Comparison of ENCODE assay signal across 1 cellular context in genomic region chr6:87407896-87408720, GRCh38.
TF ChIP-seq lines count a peak whose summit lies in the region.

Gene CFAP206, plus strand, starts transcription at chr6:87407972. Its CDS starts 1,868 bp downstream, at chr6:87409840.

TF ChIP-seq in GM12878, 131 proteins besides CTCF, POLR2A, EP300 and RAD21 (continued from another document and continues in another):
- no peak for TF ChIP-seq MAX (IDR thresholded peaks at IDR 0.05; ENCODE audit: low read depth, low read length)
- 0 out of 4 replicates have a peak, but pooled peaks of 1 of the 2 experiments have one; percentile 19 for TF ChIP-seq BHLHE40 (IDR thresholded peaks at IDR 0.05; ENCODE audit: borderline replicate concordance in 1 of 2, low read depth in 2 of 2, low read length in 1 of 2)
- no peak for TF ChIP-seq ZNF687 (IDR thresholded peaks at IDR 0.05)
- no peak for TF ChIP-seq SKIL (IDR thresholded peaks at IDR 0.05; ENCODE audit: low read depth, poor library complexity, severe bottlenecking)
- TF ChIP-seq HDAC6 (IDR thresholded peaks at IDR 0.05; ENCODE audit: unreplicated experiment), result no peak
- no peak for TF ChIP-seq SREBF1 (IDR thresholded peaks at IDR 0.05; ENCODE audit: low read length)
- TF ChIP-seq YBX1 (IDR thresholded peaks at IDR 0.05), result no peak
- no peak for TF ChIP-seq IRF3 (IDR thresholded peaks at IDR 0.05)
- no peak for TF ChIP-seq ESRRA (IDR thresholded peaks at IDR 0.05; ENCODE audit: low read length)
- TF ChIP-seq PRDM15 (CRISPR knock-in tag; IDR thresholded peaks at IDR 0.05), result no peak
- no peak for TF ChIP-seq CBFB (IDR thresholded peaks at IDR 0.05; ENCODE audit: low read depth)
- no peak for TF ChIP-seq MYC (IDR thresholded peaks at IDR 0.05; ENCODE audit: insufficient read depth, insufficient read length, insufficient replicate concordance, low read length, severe bottlenecking)
- TF ChIP-seq NRF1 (conservative IDR thresholded peaks at IDR 0.05; ENCODE audit: low read depth, low read length), result peak; percentile 75
- no peak for TF ChIP-seq HDAC2 (IDR thresholded peaks at IDR 0.05)
- TF ChIP-seq SREBF2 (IDR thresholded peaks at IDR 0.05; ENCODE audit: low read length), result 0 out of 2 replicates have a peak, but pooled peaks have one; percentile 8
- TF ChIP-seq SMARCA5 (IDR thresholded peaks at IDR 0.05), result peak; percentile 68; the same call in 1 of the 2 replicates
- TF ChIP-seq POLR2AphosphoS2 (IDR thresholded peaks at IDR 0.05; ENCODE audit: low read depth, low read length), result no peak
- TF ChIP-seq JUNB (IDR thresholded peaks at IDR 0.05), result no peak
- TF ChIP-seq FOS (IDR thresholded peaks at IDR 0.05; ENCODE audit: borderline replicate concordance, extremely low read depth, insufficient read length), result no peak
- TF ChIP-seq IKZF1 (conservative IDR thresholded peaks at IDR 0.05), result peak; percentile 80
- TF ChIP-seq PAX5 (IDR thresholded peaks at IDR 0.05; ENCODE audit: borderline replicate concordance, low read depth, low read length), result peak; percentile 51; the same call in 1 of the 2 replicates
- TF ChIP-seq BCL3 (IDR thresholded peaks at IDR 0.05; ENCODE audit: borderline replicate concordance, insufficient read depth, low read depth, low read length, poor library complexity, severe bottlenecking), result peak; percentile 22
- TF ChIP-seq POU2F2 (IDR thresholded peaks at IDR 0.05; ENCODE audit: borderline replicate concordance, low read depth, low read length), result no peak
- TF ChIP-seq EZH2 (IDR thresholded peaks at IDR 0.05; ENCODE audit: borderline replicate concordance, control insufficient read depth, low read depth, low read length), result no peak
- no peak; the same call in 1 of the 2 replicates for TF ChIP-seq DPF2 (IDR thresholded peaks at IDR 0.05)
- 0 out of 2 replicates have a peak, but pooled peaks have one; percentile 5 for TF ChIP-seq ATF3 (IDR thresholded peaks at IDR 0.05; ENCODE audit: borderline replicate concordance, extremely low read depth, low read depth, low read length)
- TF ChIP-seq ELK1 (IDR thresholded peaks at IDR 0.05; ENCODE audit: low read depth, low read length), result no peak
- TF ChIP-seq CREB1 (IDR thresholded peaks at IDR 0.05; ENCODE audit: low read depth), result no peak
- TF ChIP-seq NR2C2 (IDR thresholded peaks at IDR 0.05; ENCODE audit: borderline replicate concordance, control insufficient read depth, insufficient read length, low read depth), result no peak
- TF ChIP-seq FOXK2 (IDR thresholded peaks at IDR 0.05), result no peak
- TF ChIP-seq MEF2A (IDR thresholded peaks at IDR 0.05; ENCODE audit: insufficient read depth, low read depth, low read length), result no peak
- no peak for TF ChIP-seq PAX8 (IDR thresholded peaks at IDR 0.05)
- TF ChIP-seq LARP7 (IDR thresholded peaks at IDR 0.05), result peak; percentile 85; the same call in 1 of the 2 replicates
- TF ChIP-seq ATF2 (IDR thresholded peaks at IDR 0.05; ENCODE audit: low read length), result no peak
- TF ChIP-seq JUND (IDR thresholded peaks at IDR 0.05; ENCODE audit: low read depth, low read length), result no peak
- TF ChIP-seq ZBTB40 (IDR thresholded peaks at IDR 0.05; ENCODE audit: borderline replicate concordance), result no peak
- no peak for TF ChIP-seq SIX5 (IDR thresholded peaks at IDR 0.05; ENCODE audit: low read depth, low read length, severe bottlenecking)
- TF ChIP-seq STAT3 (IDR thresholded peaks at IDR 0.05; ENCODE audit: low read depth, low read length), result no peak
- TF ChIP-seq RUNX3 (IDR thresholded peaks at IDR 0.05; ENCODE audit: low read length), result peak; percentile 18; the same call in 1 of the 2 replicates
- 0 out of 4 replicates have a peak, but pooled peaks of 1 of the 2 experiments have one; percentile 21 for TF ChIP-seq IKZF2 (IDR thresholded peaks at IDR 0.05)
- TF ChIP-seq ASH2L (IDR thresholded peaks at IDR 0.05; ENCODE audit: borderline replicate concordance, low read depth), result no peak; the same call in 1 of the 2 replicates
